In genomic region chr9:131854906-131855504, GRCh38 we compare ENCODE assay signal across 1 cellular context.
TF ChIP-seq lines count a peak whose summit lies in the region.

No MANE protein-coding gene starts in this region.

TF ChIP-seq in H1, 55 proteins besides CTCF, POLR2A, EP300 and RAD21 (continued from another document):
- TF ChIP-seq, protein P1, sequence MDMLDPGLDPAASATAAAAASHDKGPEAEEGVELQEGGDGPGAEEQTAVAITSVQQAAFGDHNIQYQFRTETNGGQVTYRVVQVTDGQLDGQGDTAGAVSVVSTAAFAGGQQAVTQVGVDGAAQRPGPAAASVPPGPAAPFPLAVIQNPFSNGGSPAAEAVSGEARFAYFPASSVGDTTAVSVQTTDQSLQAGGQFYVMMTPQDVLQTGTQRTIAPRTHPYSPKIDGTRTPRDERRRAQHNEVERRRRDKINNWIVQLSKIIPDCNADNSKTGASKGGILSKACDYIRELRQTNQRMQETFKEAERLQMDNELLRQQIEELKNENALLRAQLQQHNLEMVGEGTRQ (IDR thresholded peaks at IDR 0.05; ENCODE audit: low read length), result no peak
- no peak for TF ChIP-seq TAF1 (IDR thresholded peaks at IDR 0.05; ENCODE audit: low read depth, low read length)
- no peak for TF ChIP-seq SP1 (IDR thresholded peaks at IDR 0.05; ENCODE audit: low read depth, low read length)
- TF ChIP-seq POU5F1 (IDR thresholded peaks at IDR 0.05; ENCODE audit: low read depth, low read length), result no peak
- no peak for TF ChIP-seq TCF12 (IDR thresholded peaks at IDR 0.05; ENCODE audit: low read depth, low read length)
- TF ChIP-seq, protein P2, sequence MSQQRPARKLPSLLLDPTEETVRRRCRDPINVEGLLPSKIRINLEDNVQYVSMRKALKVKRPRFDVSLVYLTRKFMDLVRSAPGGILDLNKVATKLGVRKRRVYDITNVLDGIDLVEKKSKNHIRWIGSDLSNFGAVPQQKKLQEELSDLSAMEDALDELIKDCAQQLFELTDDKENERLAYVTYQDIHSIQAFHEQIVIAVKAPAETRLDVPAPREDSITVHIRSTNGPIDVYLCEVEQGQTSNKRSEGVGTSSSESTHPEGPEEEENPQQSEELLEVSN (IDR thresholded peaks at IDR 0.05), result no peak
- no peak for TF ChIP-seq BACH1 (IDR thresholded peaks at IDR 0.05; ENCODE audit: low read length)
- no peak for TF ChIP-seq PHF8 (conservative IDR thresholded peaks at IDR 0.05; ENCODE audit: low read depth, low read length)
- no peak for TF ChIP-seq SP4 (IDR thresholded peaks at IDR 0.05; ENCODE audit: low read length)
- no peak for TF ChIP-seq ZNF274 (IDR thresholded peaks at IDR 0.05; ENCODE audit: borderline replicate concordance, extremely low read depth, low read length)
- TF ChIP-seq CHD1 (IDR thresholded peaks at IDR 0.05; ENCODE audit: low read depth, low read length), result no peak
- no peak for TF ChIP-seq NANOG (IDR thresholded peaks at IDR 0.05; ENCODE audit: insufficient read depth, low read depth, low read length, poor library complexity, severe bottlenecking)
- no peak for TF ChIP-seq ATF2 (IDR thresholded peaks at IDR 0.05; ENCODE audit: low read length)
